2 cellular contexts compared by ENCODE assay signal in the genomic region with DNA sequence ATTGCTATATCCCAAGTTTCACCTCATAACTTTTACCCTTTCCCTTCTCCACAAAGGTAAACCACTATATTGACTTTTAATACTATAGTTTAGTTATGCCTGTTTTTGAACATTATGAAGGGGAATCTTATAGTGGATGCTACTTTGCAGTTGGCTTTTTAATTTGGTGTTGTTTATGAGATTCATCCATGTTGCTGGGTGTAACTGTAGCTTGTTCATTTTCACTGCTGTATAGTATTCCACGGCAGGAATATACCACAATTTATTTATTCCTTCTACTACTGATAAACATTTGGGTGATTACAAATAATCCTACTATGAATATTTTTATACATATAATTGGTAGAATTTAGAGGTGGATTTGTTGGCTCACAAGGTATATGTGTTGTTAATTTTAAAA.
TF ChIP-seq lines count a peak whose summit lies in the region.

No MANE protein-coding gene starts in this region.

TF ChIP-seq in HEK293, 187 proteins besides CTCF, POLR2A, EP300 and RAD21 (continued from another document):
- TF ChIP-seq, protein P1, sequence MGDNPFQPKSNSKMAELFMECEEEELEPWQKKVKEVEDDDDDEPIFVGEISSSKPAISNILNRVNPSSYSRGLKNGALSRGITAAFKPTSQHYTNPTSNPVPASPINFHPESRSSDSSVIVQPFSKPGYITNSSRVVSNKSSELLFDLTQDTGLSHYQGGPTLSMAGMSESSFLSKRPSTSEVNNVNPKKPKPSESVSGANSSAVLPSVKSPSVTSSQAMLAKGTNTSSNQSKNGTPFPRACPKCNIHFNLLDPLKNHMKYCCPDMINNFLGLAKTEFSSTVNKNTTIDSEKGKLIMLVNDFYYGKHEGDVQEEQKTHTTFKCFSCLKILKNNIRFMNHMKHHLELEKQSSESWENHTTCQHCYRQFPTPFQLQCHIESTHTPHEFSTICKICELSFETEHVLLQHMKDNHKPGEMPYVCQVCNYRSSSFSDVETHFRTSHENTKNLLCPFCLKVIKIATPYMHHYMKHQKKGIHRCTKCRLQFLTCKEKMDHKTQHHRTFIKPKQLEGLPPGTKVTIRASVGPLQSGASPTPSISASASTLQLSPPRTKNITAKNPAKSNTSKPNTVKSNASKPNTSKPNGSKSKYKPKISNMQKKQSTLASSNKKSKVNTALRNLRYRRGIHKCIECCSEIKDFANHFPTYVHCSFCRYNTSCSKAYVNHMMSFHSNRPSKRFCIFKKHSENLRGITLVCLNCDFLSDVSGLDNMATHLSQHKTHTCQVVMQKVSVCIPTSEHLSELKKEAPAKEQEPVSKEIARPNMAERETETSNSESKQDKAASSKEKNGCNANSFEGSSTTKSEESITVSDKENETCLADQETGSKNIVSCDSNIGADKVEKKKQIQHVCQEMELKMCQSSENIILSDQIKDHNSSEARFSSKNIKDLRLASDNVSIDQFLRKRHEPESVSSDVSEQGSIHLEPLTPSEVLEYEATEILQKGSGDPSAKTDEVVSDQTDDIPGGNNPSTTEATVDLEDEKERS (tag by site-specific recombination; IDR thresholded peaks at IDR 0.05): 0 out of 2 replicates have a peak, but pooled peaks have one; percentile 13
- TF ChIP-seq ZFP3 (tag by site-specific recombination; IDR thresholded peaks at IDR 0.05; ENCODE audit: low read depth) (no peak), ZNF391 (tag by site-specific recombination; IDR thresholded peaks at IDR 0.05; ENCODE audit: borderline replicate concordance, low read depth) (no peak), BCL11B (tag by site-specific recombination; IDR thresholded peaks at IDR 0.05; ENCODE audit: low read depth) (no peak), ZXDB (tag by site-specific recombination; IDR thresholded peaks at IDR 0.05) (no peak), ZNF146 (tag by site-specific recombination; IDR thresholded peaks at IDR 0.05) (peak; percentile 88), ZBTB17 (tag by site-specific recombination; IDR thresholded peaks at IDR 0.05) (no peak)

TF ChIP-seq in K562, 482 proteins besides CTCF, POLR2A, EP300 and RAD21 (continued from another document):
- no peak for TF ChIP-seq FOXK2 (conservative IDR thresholded peaks at IDR 0.05 in 1 of 2, IDR thresholded peaks at IDR 0.05 in 1 of 2; ENCODE audit: low read depth in 2 of 2)
- TF ChIP-seq, protein P2, sequence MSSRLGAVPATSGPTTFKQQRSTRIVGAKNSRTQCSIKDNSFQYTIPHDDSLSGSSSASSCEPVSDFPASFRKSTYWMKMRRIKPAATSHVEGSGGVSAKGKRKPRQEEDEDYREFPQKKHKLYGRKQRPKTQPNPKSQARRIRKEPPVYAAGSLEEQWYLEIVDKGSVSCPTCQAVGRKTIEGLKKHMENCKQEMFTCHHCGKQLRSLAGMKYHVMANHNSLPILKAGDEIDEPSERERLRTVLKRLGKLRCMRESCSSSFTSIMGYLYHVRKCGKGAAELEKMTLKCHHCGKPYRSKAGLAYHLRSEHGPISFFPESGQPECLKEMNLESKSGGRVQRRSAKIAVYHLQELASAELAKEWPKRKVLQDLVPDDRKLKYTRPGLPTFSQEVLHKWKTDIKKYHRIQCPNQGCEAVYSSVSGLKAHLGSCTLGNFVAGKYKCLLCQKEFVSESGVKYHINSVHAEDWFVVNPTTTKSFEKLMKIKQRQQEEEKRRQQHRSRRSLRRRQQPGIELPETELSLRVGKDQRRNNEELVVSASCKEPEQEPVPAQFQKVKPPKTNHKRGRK (tag; IDR thresholded peaks at IDR 0.05): no peak
- TF ChIP-seq ZNF146 (CRISPR knock-in tag; IDR thresholded peaks at IDR 0.05; ENCODE audit: unreplicated experiment): peak; percentile 75
TF ChIP-seq in K562: peak in this region for 2.
